9 cellular contexts compared by ENCODE assay signal in the genomic region with DNA sequence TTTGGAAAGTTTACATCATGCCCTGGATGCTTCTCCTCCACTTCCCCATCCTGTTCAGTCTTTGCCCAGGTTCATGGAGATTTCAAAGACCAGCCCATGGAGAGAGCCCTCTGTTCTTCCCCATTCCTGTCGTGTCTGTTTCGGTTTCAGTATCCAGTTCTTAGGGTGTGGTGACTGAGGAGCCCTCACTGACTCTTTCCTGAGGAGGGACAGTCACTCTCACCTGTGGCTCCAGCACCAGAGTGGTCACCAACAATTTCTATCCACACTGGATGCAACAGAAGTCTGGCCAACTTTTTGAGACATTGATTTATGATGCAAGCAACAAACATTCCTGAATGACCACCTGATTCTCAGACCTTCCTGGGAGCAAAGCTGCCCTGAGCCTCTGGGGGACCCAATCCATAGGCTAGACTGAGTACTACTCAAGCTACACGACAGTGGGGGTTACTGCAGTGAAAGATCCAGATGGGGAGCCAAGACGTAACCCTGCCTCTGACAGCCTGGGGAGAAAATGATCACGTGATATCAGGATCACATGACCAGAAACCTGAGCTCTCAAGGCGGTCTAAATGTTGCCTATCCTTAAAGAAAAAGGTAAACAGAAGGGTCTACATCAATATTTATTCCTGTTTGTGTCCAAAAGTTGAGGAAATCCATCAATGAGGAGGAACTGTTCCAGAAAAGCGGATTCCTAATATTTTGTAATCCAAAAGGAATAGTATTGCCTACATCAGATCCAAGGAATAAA.
DNase-seq lines count a peak whose midpoint lies in the region; ATAC-seq, FAIRE-seq and TF ChIP-seq lines count a peak whose summit lies in the region.
"Had no signal": no experiment of that assay in that cellular context is flagged by ENCODE, and none has a peak within 500 bp of the region (broad histone marks: within the 10 kb centered on the region; RNA-seq: fewer than 3 reads in every experiment).

No MANE protein-coding gene starts in this region.

- H3K4me3 ChIP-seq in HEK293 (ENCODE audit: low read depth, low read length) (no peak overlapping the region), heart right ventricle (no peak overlapping the region)

- peaks cover 3% of the 10 kb centered on the region for H3K4me1 Mint-ChIP-seq in mesothelial cell of epicardium

- WGBS in heart right ventricle, 2 donors: 26 to 31% methylated on average over 7 of the region's 7 CpGs

- POLR2A ChIA-PET in HEK293 (lab: Yijun Ruan, JAX): interaction anchor here (1.3 kb wide), 1 partner anchor 10 kb away, joined by 3 read pairs; no protein-coding TSS in a partner anchor

- H3K4me3 Mint-ChIP-seq in mesothelial cell of epicardium: peak overlapping the region; percentile 46

- FAIRE-seq in RCC 7860 (lab: Jason Lieb, UNC): no peak

- intact Hi-C loops in heart right ventricle (cut with DNase I): no loop called here

- peak; percentile 24 for DNase-seq in NCI-H146 (lab: John Stamatoyannopoulos, UW)
- no peak for DNase-seq in NCI-H146 treated with DMSO at 0.1 percent for 48 hours (lab: John Stamatoyannopoulos, UW; ENCODE audit: unreplicated experiment)
- peak; percentile 71 for DNase-seq in NCI-H2029 treated with DMSO at 0.1 percent for 48 hours (lab: John Stamatoyannopoulos, UW)
- peak; percentile 66 for DNase-seq in amniotic epithelial cell (ENCODE audit: low read depth)
- DNase-seq in mesothelial cell of epicardium (ENCODE audit: low spot score in 2 of 2, unreplicated experiment in 2 of 2): no peak
- DNase-seq in heart right ventricle: no peak
- no peak for DNase-seq in RCC 7860 (ENCODE audit: low spot score)

- H3K9me3 ChIP-seq in HEK293 (ENCODE audit: control insufficient read depth, insufficient read depth, low read depth, low read length): no peaks in the 10 kb centered on the region
- no peaks in the 10 kb centered on the region for H3K9me3 ChIP-seq in heart right ventricle

- ATAC-seq in heart right ventricle: no peak

- H3K36me3 ChIP-seq in HEK293 (ENCODE audit: control insufficient read depth in 2 of 2, insufficient read depth in 1 of 2, low read length in 2 of 2) (no peaks in the 10 kb centered on the region), heart right ventricle (no peaks in the 10 kb centered on the region)

- H3K27me3 Mint-ChIP-seq in mesothelial cell of epicardium (ENCODE audit: low read depth): peaks cover 76% of the 10 kb centered on the region

- TF ChIP-seq CTCF in HEK293 (tag by site-specific recombination; IDR thresholded peaks at IDR 0.05) (no peak), mesothelial cell of epicardium (IDR thresholded peaks at IDR 0.05; ENCODE audit: unreplicated experiment) (no peak), heart right ventricle (IDR thresholded peaks at IDR 0.05) (no peak)

- H3K9me3 Mint-ChIP-seq in mesothelial cell of epicardium: no peaks in the 10 kb centered on the region

- CTCF ChIA-PET in HEK293 (lab: Yijun Ruan, JAX): interaction anchor here (0.7 to 4.1 kb wide), 6 partner anchors 11 to 39 kb away, joined by 4 to 31 read pairs (median 4); no protein-coding TSS in a partner anchor

- H3K27ac ChIP-seq in HEK293 (ENCODE audit: extremely low read depth, low read depth, low read length): no peak overlapping the region
- H3K27ac ChIP-seq in heart right ventricle: no peak overlapping the region
- H3K27ac ChIP-seq: C4-2B had no signal

- H3K27ac Mint-ChIP-seq in mesothelial cell of epicardium: no peak overlapping the region

- H3K27me3 ChIP-seq in heart right ventricle: peaks cover 0 to 64% (median 33%) of the 10 kb centered on the region in 7 donors

- H3K4me1 ChIP-seq in HEK293 (ENCODE audit: control insufficient read depth, insufficient read depth, low read length): no peaks in the 10 kb centered on the region
- peaks cover 0 to 6% (median 0%) of the 10 kb centered on the region in 9 donors for H3K4me1 ChIP-seq in heart right ventricle

- no peaks in the 10 kb centered on the region for H3K36me3 Mint-ChIP-seq in mesothelial cell of epicardium

TF ChIP-seq in HEK293, 187 proteins besides CTCF, POLR2A, EP300 and RAD21 (continues in another document):
- 0 out of 2 replicates have a peak, but pooled peaks have one; percentile 23 for TF ChIP-seq SP2 (tag by site-specific recombination; IDR thresholded peaks at IDR 0.05)
- TF ChIP-seq ZBTB17 (tag by site-specific recombination; IDR thresholded peaks at IDR 0.05): peak; percentile 65
- TF ChIP-seq ZNF473 (tag by site-specific recombination; IDR thresholded peaks at IDR 0.05): no peak
- no peak for TF ChIP-seq ZNF416 (tag by site-specific recombination; IDR thresholded peaks at IDR 0.05)
- TF ChIP-seq KLF8 (tag by site-specific recombination; IDR thresholded peaks at IDR 0.05): peak; percentile 46; the same call in 1 of the 2 replicates
- TF ChIP-seq ZNF248 (tag by site-specific recombination; IDR thresholded peaks at IDR 0.05): no peak
- TF ChIP-seq, protein P1, sequence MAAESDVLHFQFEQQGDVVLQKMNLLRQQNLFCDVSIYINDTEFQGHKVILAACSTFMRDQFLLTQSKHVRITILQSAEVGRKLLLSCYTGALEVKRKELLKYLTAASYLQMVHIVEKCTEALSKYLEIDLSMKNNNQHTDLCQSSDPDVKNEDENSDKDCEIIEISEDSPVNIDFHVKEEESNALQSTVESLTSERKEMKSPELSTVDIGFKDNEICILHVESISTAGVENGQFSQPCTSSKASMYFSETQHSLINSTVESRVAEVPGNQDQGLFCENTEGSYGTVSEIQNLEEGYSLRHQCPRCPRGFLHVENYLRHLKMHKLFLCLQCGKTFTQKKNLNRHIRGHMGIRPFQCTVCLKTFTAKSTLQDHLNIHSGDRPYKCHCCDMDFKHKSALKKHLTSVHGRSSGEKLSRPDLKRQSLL (tag by site-specific recombination; IDR thresholded peaks at IDR 0.05): no peak
- TF ChIP-seq, protein P2, sequence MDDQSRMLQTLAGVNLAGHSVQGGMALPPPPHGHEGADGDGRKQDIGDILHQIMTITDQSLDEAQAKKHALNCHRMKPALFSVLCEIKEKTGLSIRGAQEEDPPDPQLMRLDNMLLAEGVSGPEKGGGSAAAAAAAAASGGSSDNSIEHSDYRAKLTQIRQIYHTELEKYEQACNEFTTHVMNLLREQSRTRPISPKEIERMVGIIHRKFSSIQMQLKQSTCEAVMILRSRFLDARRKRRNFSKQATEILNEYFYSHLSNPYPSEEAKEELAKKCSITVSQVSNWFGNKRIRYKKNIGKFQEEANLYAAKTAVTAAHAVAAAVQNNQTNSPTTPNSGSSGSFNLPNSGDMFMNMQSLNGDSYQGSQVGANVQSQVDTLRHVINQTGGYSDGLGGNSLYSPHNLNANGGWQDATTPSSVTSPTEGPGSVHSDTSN (CRISPR knock-in tag; IDR thresholded peaks at IDR 0.05): no peak
- TF ChIP-seq ZNF670 (tag by site-specific recombination; IDR thresholded peaks at IDR 0.05; ENCODE audit: low read depth): no peak
- no peak for TF ChIP-seq ZNF133 (tag by site-specific recombination; IDR thresholded peaks at IDR 0.05)
- 0 out of 2 replicates have a peak, but pooled peaks have one; percentile 35 for TF ChIP-seq ZNF24 (tag by site-specific recombination; IDR thresholded peaks at IDR 0.05)
- peak; percentile 83; the same call in 1 of the 2 replicates for TF ChIP-seq ZNF580 (tag by site-specific recombination; IDR thresholded peaks at IDR 0.05)
- TF ChIP-seq ZNF501 (tag by site-specific recombination; IDR thresholded peaks at IDR 0.05): no peak
- peak; percentile 34; the same call in 1 of the 2 replicates for TF ChIP-seq ZNF335 (tag by site-specific recombination; conservative IDR thresholded peaks at IDR 0.05)
- TF ChIP-seq, protein P3, sequence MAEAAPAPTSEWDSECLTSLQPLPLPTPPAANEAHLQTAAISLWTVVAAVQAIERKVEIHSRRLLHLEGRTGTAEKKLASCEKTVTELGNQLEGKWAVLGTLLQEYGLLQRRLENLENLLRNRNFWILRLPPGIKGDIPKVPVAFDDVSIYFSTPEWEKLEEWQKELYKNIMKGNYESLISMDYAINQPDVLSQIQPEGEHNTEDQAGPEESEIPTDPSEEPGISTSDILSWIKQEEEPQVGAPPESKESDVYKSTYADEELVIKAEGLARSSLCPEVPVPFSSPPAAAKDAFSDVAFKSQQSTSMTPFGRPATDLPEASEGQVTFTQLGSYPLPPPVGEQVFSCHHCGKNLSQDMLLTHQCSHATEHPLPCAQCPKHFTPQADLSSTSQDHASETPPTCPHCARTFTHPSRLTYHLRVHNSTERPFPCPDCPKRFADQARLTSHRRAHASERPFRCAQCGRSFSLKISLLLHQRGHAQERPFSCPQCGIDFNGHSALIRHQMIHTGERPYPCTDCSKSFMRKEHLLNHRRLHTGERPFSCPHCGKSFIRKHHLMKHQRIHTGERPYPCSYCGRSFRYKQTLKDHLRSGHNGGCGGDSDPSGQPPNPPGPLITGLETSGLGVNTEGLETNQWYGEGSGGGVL (tag by site-specific recombination; IDR thresholded peaks at IDR 0.05): no peak
- TF ChIP-seq PATZ1 (tag by site-specific recombination; IDR thresholded peaks at IDR 0.05): no peak
- peak; percentile 37; the same call in 1 of the 2 replicates for TF ChIP-seq SCRT2 (tag by site-specific recombination; IDR thresholded peaks at IDR 0.05)
- TF ChIP-seq ZNF175 (tag by site-specific recombination; IDR thresholded peaks at IDR 0.05): no peak
- peak; percentile 53; the same call in 1 of the 2 replicates for TF ChIP-seq ZXDB (tag by site-specific recombination; IDR thresholded peaks at IDR 0.05)
- no peak for TF ChIP-seq ZNF785 (tag by site-specific recombination; IDR thresholded peaks at IDR 0.05)
- TF ChIP-seq ZNF610 (tag by site-specific recombination; IDR thresholded peaks at IDR 0.05; ENCODE audit: borderline replicate concordance): no peak

Comparison
In these comparisons a context has a peak if more than half of its experiments do, and no peak if none do; other contexts are left out.
1. DNase-seq: peak in NCI-H146 (single experiment), NCI-H2029 treated with DMSO at 0.1 percent for 48 hours (single experiment) and amniotic epithelial cell (single experiment); none in NCI-H146 treated with DMSO at 0.1 percent for 48 hours (single experiment), mesothelial cell of epicardium (0 of 2), heart right ventricle (0 of 2) and RCC 7860 (single experiment).